Comparison of ENCODE assay signal across 20 cellular contexts in genomic region chr1:212532469-212533235, GRCh38.
"Had no signal": no experiment of that assay in that cellular context is flagged by ENCODE, and none has a peak within 500 bp of the region (broad histone marks: within the 10 kb centered on the region; RNA-seq: fewer than 3 reads in every experiment).

No MANE protein-coding gene starts in this region.

- H3K4me1 Mint-ChIP-seq: activated CD4-positive, alpha-beta T cell treated with anti-CD3 and anti-CD28 coated beads for 36 hours; immature natural killer cell; naive thymus-derived CD8-positive, alpha-beta T cell had no signal

- ATAC-seq: activated CD4-positive, alpha-beta T cell treated with anti-CD3 and anti-CD28 coated beads for 36 hours; activated naive CD4-positive, alpha-beta T cell treated with anti-CD3 and anti-CD28 coated beads, Interleukin-2, amount 50 U/mL, for 72 hours; left ventricle myocardium superior; naive thymus-derived CD8-positive, alpha-beta T cell; sciatic nerve; stimulated activated memory B cell treated with anti-CD40 and anti-IgM and Interleukin-4, amounts not matched to agents 10 μg/mL and 1 μg/mL and 100 μg/mL, for 72 hours had no signal

- H3K9me3 Mint-ChIP-seq: activated naive CD4-positive, alpha-beta T cell treated with anti-CD3 and anti-CD28 coated beads, Interleukin-2, amount 50 U/mL, for 72 hours; stimulated activated memory B cell treated with anti-CD40 and anti-IgM and Interleukin-4, amounts not matched to agents 10 μg/mL and 1 μg/mL and 100 μg/mL, for 72 hours had no signal

- H3K27me3 ChIP-seq: adrenal gland, pancreas, testis had no signal

- H3K27ac Mint-ChIP-seq: activated CD4-positive, alpha-beta T cell treated with anti-CD3 and anti-CD28 coated beads for 36 hours; activated naive CD4-positive, alpha-beta T cell treated with anti-CD3 and anti-CD28 coated beads, Interleukin-2, amount 50 U/mL, for 72 hours; immature natural killer cell; stimulated activated memory B cell treated with anti-CD40 and anti-IgM and Interleukin-4, amounts not matched to agents 10 μg/mL and 1 μg/mL and 100 μg/mL, for 72 hours had no signal

- H3K9me3 ChIP-seq: neutrophil, pancreas, testis had no signal

- H3K4me3 Mint-ChIP-seq: activated CD4-positive, alpha-beta T cell treated with anti-CD3 and anti-CD28 coated beads for 36 hours; immature natural killer cell; naive thymus-derived CD8-positive, alpha-beta T cell; stimulated activated memory B cell treated with anti-CD40 and anti-IgM and Interleukin-4, amounts not matched to agents 10 μg/mL and 1 μg/mL and 100 μg/mL, for 72 hours had no signal

- H3K4me1 ChIP-seq: adrenal gland, esophagus squamous epithelium, pancreas, testis had no signal

- H3K27ac ChIP-seq: adrenal gland, esophagus squamous epithelium, neutrophil, testis had no signal

- DNase-seq: activated CD4-positive, alpha-beta T cell treated with anti-CD3 and anti-CD28 coated beads for 36 hours; activated CD4-positive, alpha-beta T cell treated with anti-CD3 and anti-CD28 coated beads, Interleukin-2, amount 50 U/mL, for 48 hours; activated gamma-delta T cell treated with Interleukin-2 at 50 U/mL for 16 hours; adrenal gland; cerebellar nuclear complex; cortex of kidney; effector CD8-positive, alpha-beta T cell; esophagus squamous epithelium; immature natural killer cell; left ventricle myocardium superior; mesenchymal stem cell; naive thymus-derived CD8-positive, alpha-beta T cell; pancreas; stimulated activated CD4-positive, alpha-beta T cell treated with anti-CD3 and anti-CD28 coated beads, Interleukin-4, amount 100 ng/mL, for 1 hour; testis had no signal

- H3K36me3 Mint-ChIP-seq: activated naive CD4-positive, alpha-beta T cell treated with anti-CD3 and anti-CD28 coated beads, Interleukin-2, amount 50 U/mL, for 72 hours; immature natural killer cell; stimulated activated memory B cell treated with anti-CD40 and anti-IgM and Interleukin-4, amounts not matched to agents 10 μg/mL and 1 μg/mL and 100 μg/mL, for 72 hours had no signal

- H3K4me2 ChIP-seq: smooth muscle cell had no signal

- H3K4me3 ChIP-seq: adrenal gland, esophagus squamous epithelium, pancreas, smooth muscle cell, testis had no signal

- H3K36me3 ChIP-seq: adrenal gland, esophagus squamous epithelium, neutrophil, pancreas had no signal
